Comparison of ENCODE assay signal across 1 cellular context in the genomic region with DNA sequence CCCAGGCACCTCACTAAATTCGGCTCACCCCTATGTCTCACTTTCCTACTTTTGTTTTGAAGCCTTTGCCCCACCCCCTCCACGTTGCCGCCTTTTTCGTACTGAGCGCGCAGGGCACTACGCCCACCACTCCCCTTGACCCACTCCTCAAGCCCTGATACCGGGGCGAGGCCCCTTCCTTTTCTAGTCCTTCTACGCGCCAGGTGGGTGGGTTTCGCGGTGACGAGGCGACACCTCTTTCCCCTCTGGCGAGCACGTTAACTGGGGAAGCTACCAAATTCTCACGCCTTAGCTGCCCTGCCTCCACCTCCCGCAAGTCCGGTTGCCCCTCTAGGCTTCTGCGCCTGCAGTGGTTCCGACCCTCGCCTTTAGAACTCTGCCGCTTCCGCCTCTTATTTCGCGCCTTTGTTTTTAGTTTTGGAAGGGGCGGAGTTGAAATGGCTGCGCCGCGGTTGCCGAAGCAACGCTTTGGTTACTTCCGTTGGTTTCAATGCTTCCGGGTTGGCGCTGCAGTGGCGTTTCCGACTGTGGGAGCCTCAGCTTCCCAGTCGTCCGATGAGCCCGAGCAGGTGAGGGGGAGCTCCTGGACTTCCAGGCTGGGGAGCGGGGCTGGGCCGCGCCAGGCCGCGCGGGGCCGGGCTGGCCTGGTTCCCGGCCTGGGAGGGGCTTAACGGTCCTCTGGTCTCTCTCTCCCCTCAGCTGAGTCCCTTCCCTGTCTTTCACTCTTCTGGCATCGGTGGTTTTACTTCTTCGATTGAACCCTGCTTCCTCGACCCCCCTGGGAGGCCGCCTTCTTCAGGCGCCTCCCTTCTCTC.
TF ChIP-seq lines count a peak whose summit lies in the region.

Gene SLC25A14 (plus strand): TSS at position 512 of the 815 bp plus-strand sequence. CDS start 360 bp downstream, outside the sequence.

TF ChIP-seq in IMR-90, 13 proteins besides CTCF, POLR2A, EP300 and RAD21 (continued from another document):
- TF ChIP-seq MAFK (IDR thresholded peaks at IDR 0.05; ENCODE audit: low read depth, low read length): no peak
